In genomic region chr20:4060054-4060795, GRCh38 we compare ENCODE assay signal across 11 cellular contexts. TPM values are rescaled to one million over a fixed set of nuclear protein-coding genes. Genes with fewer than 3 reads are reported as not detected.
DNase-seq lines count a peak whose midpoint lies in the region; ATAC-seq and TF ChIP-seq lines count a peak whose summit lies in the region.
"Had no signal": no experiment of that assay in that cellular context is flagged by ENCODE, and none has a peak within 500 bp of the region (broad histone marks: within the 10 kb centered on the region; RNA-seq: fewer than 3 reads in every experiment).

No MANE protein-coding gene starts in this region.

- H3K36me3 ChIP-seq in RWPE2 (ENCODE audit: low read depth): no peaks in the 10 kb centered on the region

- peak overlapping the region; percentile 44 for H3K4me3 Mint-ChIP-seq in nephron progenitor cell
- H3K4me3 Mint-ChIP-seq in activated T-helper 1 cell treated with anti-CD3 and anti-CD28 coated beads, Interleukin-12 subunit alpha, Interleukin-12 subunit beta, Interleukin-2, Interleukin-4 antibody, amounts not matched to agents 30 ng/mL and 10 ng/mL and 1 ng/mL, durations not matched to agents 14 hours and 24 hours and 36 hours: no peak overlapping the region

- H3K4me1 ChIP-seq in RWPE2 (ENCODE audit: insufficient read depth, poor library complexity, severe bottlenecking): peaks cover 28% of the 10 kb centered on the region

- CTCF ChIA-PET in GM10248 (lab: Yijun Ruan, JAX): interaction anchor here (1.1 to 4.0 kb wide), 4 partner anchors 11 to 240 kb away, joined by 3 to 24 read pairs (median 8); partner anchors contain the start of gene AP5S1

- no peaks in the 10 kb centered on the region for H3K27me3 ChIP-seq in RWPE2 (ENCODE audit: insufficient read depth, poor library complexity, severe bottlenecking)

- H3K27me3 Mint-ChIP-seq in nephron progenitor cell (ENCODE audit: low read depth, poor library complexity): no peaks in the 10 kb centered on the region
- peaks cover 5% of the 10 kb centered on the region for H3K27me3 Mint-ChIP-seq in activated T-helper 1 cell treated with anti-CD3 and anti-CD28 coated beads, Interleukin-12 subunit alpha, Interleukin-12 subunit beta, Interleukin-2, Interleukin-4 antibody, amounts not matched to agents 30 ng/mL and 10 ng/mL and 1 ng/mL, durations not matched to agents 14 hours and 24 hours and 36 hours (ENCODE audit: insufficient read depth)

- TF ChIP-seq CTCF in GM10248 (IDR thresholded peaks at IDR 0.05; ENCODE audit: control extremely low read depth, extremely low read depth, low read depth, missing control alignments) (no peak), RWPE2 (IDR thresholded peaks at IDR 0.05; ENCODE audit: poor library complexity, severe bottlenecking) (no peak), nephron progenitor cell (IDR thresholded peaks at IDR 0.05) (no peak)

- H3K4me3 ChIP-seq in RWPE2 (ENCODE audit: severe bottlenecking): no peak overlapping the region

- no peak overlapping the region for H3K27ac ChIP-seq in RWPE2 (ENCODE audit: poor library complexity, severe bottlenecking)

- H3K4me1 Mint-ChIP-seq in nephron progenitor cell: peaks cover 63% of the 10 kb centered on the region
- peaks cover 46% of the 10 kb centered on the region for H3K4me1 Mint-ChIP-seq in activated T-helper 1 cell treated with anti-CD3 and anti-CD28 coated beads, Interleukin-12 subunit alpha, Interleukin-12 subunit beta, Interleukin-2, Interleukin-4 antibody, amounts not matched to agents 30 ng/mL and 10 ng/mL and 1 ng/mL, durations not matched to agents 14 hours and 24 hours and 36 hours (ENCODE audit: low read depth)

- DNase-seq in GM10248 (ENCODE audit: extremely low spot score): peak; percentile 68
- DNase-seq in RWPE2 (ENCODE audit: low spot score): peak; percentile 42
- DNase-seq in nephron progenitor cell: no peak
- no peak for DNase-seq in activated T-helper 1 cell treated with anti-CD3 and anti-CD28 coated beads, Interleukin-12 subunit alpha, Interleukin-12 subunit beta, Interleukin-2, Interleukin-4 antibody, amounts not matched to agents 30 ng/mL and 10 ng/mL and 1 ng/mL, durations not matched to agents 14 hours and 24 hours and 36 hours (ENCODE audit: low spot score)
- DNase-seq in NCI-H2029 treated with DMSO at 0.1 percent for 48 hours (lab: John Stamatoyannopoulos, UW): no peak
- DNase-seq: DMS 273 treated with DMSO at 0.1 percent for 48 hours, NCI-H1694 treated with DMSO at 0.1 percent for 48 hours, occipital lobe had no signal

- peak overlapping the region; percentile 82 for H3K27ac Mint-ChIP-seq in nephron progenitor cell
- H3K27ac Mint-ChIP-seq in activated T-helper 1 cell treated with anti-CD3 and anti-CD28 coated beads, Interleukin-12 subunit alpha, Interleukin-12 subunit beta, Interleukin-2, Interleukin-4 antibody, amounts not matched to agents 30 ng/mL and 10 ng/mL and 1 ng/mL, durations not matched to agents 14 hours and 24 hours and 36 hours: no peak overlapping the region

- POLR2A ChIA-PET in GM10248 (lab: Yijun Ruan, JAX): no interaction called here

- H3K9me3 Mint-ChIP-seq in nephron progenitor cell: no peaks in the 10 kb centered on the region
- H3K9me3 Mint-ChIP-seq in activated T-helper 1 cell treated with anti-CD3 and anti-CD28 coated beads, Interleukin-12 subunit alpha, Interleukin-12 subunit beta, Interleukin-2, Interleukin-4 antibody, amounts not matched to agents 30 ng/mL and 10 ng/mL and 1 ng/mL, durations not matched to agents 14 hours and 24 hours and 36 hours: no peaks in the 10 kb centered on the region

- intact Hi-C loops in activated T-helper 1 cell treated with anti-CD3 and anti-CD28 coated beads, Interleukin-12 subunit alpha, Interleukin-12 subunit beta, Interleukin-2, Interleukin-4 antibody, amounts not matched to agents 30 ng/mL and 10 ng/mL and 1 ng/mL, durations not matched to agents 14 hours and 24 hours and 36 hours (cut with micrococcal nuclease): no loop called here

- no peaks in the 10 kb centered on the region for H3K9me3 ChIP-seq in RWPE2 (ENCODE audit: severe bottlenecking)

- H3K36me3 Mint-ChIP-seq in nephron progenitor cell (ENCODE audit: low read depth): no peaks in the 10 kb centered on the region
- H3K36me3 Mint-ChIP-seq in activated T-helper 1 cell treated with anti-CD3 and anti-CD28 coated beads, Interleukin-12 subunit alpha, Interleukin-12 subunit beta, Interleukin-2, Interleukin-4 antibody, amounts not matched to agents 30 ng/mL and 10 ng/mL and 1 ng/mL, durations not matched to agents 14 hours and 24 hours and 36 hours (ENCODE audit: low read depth): peaks cover 5% of the 10 kb centered on the region

- ATAC-seq in HG02623 (IDR thresholded peaks at IDR 0.05; ENCODE audit: unreplicated experiment): peak; percentile 48
- no peak for ATAC-seq in RWPE2 (ENCODE audit: low read depth)
- no peak for ATAC-seq in GM21360 (IDR thresholded peaks at IDR 0.05; ENCODE audit: unreplicated experiment)
- ATAC-seq in GM18867 (IDR thresholded peaks at IDR 0.05; ENCODE audit: unreplicated experiment): no peak

RNA-seq across cellular contexts. Expression of gene RNF24, which starts 44.9 kb away (rescaled TPM):
- total RNA-seq in activated T-helper 1 cell treated with anti-CD3 and anti-CD28 coated beads, Interleukin-12 subunit alpha, Interleukin-12 subunit beta, Interleukin-2, Interleukin-4 antibody, amounts not matched to agents 30 ng/mL and 10 ng/mL and 1 ng/mL, durations not matched to agents 14 hours and 24 hours and 36 hours: 14.7 and 14.8 TPM in 2 replicates

Comparison
In these comparisons a context has a peak if more than half of its experiments do, and no peak if none do; other contexts are left out.
1. DNase-seq: peak in GM10248 (single experiment) and RWPE2 (single experiment); none in nephron progenitor cell (single experiment), activated T-helper 1 cell treated with anti-CD3 and anti-CD28 coated beads, Interleukin-12 subunit alpha, Interleukin-12 subunit beta, Interleukin-2, Interleukin-4 antibody, amounts not matched to agents 30 ng/mL and 10 ng/mL and 1 ng/mL, durations not matched to agents 14 hours and 24 hours and 36 hours (single experiment) and NCI-H2029 treated with DMSO at 0.1 percent for 48 hours (single experiment).